ENCODE assay signal across 9 cellular contexts in genomic region chr16:30334473-30334985, GRCh38. TPM values are rescaled to one million over a fixed set of nuclear protein-coding genes. Genes with fewer than 3 reads are reported as not detected.
DNase-seq lines count a peak whose midpoint lies in the region; ATAC-seq lines count a peak whose summit lies in the region.
"Not testable (repeated sequence)": the region's sequence is repeated elsewhere in the genome, so short reads cannot be mapped to it uniquely, and the experiment has no call there.
"Had no signal": no experiment of that assay in that cellular context is flagged by ENCODE, and none has a peak within 500 bp of the region (broad histone marks: within the 10 kb centered on the region; RNA-seq: fewer than 3 reads in every experiment).

No MANE protein-coding gene starts in this region.

- CTCF ChIA-PET in activated CD8-positive, alpha-beta memory T cell treated with anti-CD3 and anti-CD28 coated beads, Interleukin-2, amount 10 ng/mL, durations not matched to agents 7 days and 5 days (lab: Charles Lee): interaction anchor here (1.0 to 1.8 kb wide), 2 partner anchors 10 to 75 kb away, joined by 4 to 6 read pairs; no protein-coding TSS in a partner anchor

- peak; percentile 82 for ATAC-seq in GM21367 (IDR thresholded peaks at IDR 0.05; ENCODE audit: unreplicated experiment)
- ATAC-seq in HG03565 (IDR thresholded peaks at IDR 0.05; ENCODE audit: unreplicated experiment): peak; percentile 74
- peak; percentile 93 for ATAC-seq in activated CD8-positive, alpha-beta memory T cell treated with anti-CD3 and anti-CD28 coated beads, Interleukin-2, amount 10 ng/mL, durations not matched to agents 7 days and 5 days

- WGBS in mesodermal cell (ENCODE audit: insufficient coverage in 2 of 2), 2 experiments: 0% methylated on average over 1 of the region's 33 CpGs; no CpG with 5 or more reads in 1 of the 2 experiments

- peak overlapping the region; percentile 45 for H3K27ac ChIP-seq in mesodermal cell (ENCODE audit: low read depth, low read length, severe bottlenecking)

- not testable (repeated sequence) for H3K4me1 ChIP-seq in NT2/D1 (ENCODE audit: insufficient read depth, insufficient read length); endocrine pancreas (ENCODE audit: control insufficient read depth, insufficient read depth, low read length); mesodermal cell (ENCODE audit: control insufficient read depth, insufficient read depth, low read length, poor library complexity, severe bottlenecking)

- H3K27ac Mint-ChIP-seq in activated CD8-positive, alpha-beta memory T cell treated with anti-CD3 and anti-CD28 coated beads, Interleukin-2, amount 10 ng/mL, durations not matched to agents 7 days and 5 days: peak overlapping the region; percentile 87

- not testable (repeated sequence) for H3K27me3 ChIP-seq in NT2/D1 (ENCODE audit: insufficient read depth, insufficient read length); endocrine pancreas (ENCODE audit: control insufficient read depth, insufficient read depth, low read length)

- H3K36me3 ChIP-seq in NT2/D1 (ENCODE audit: insufficient read depth, insufficient read length, low read length); endocrine pancreas (ENCODE audit: control insufficient read depth, insufficient read depth, low read length); mesodermal cell (ENCODE audit: control insufficient read depth, insufficient read depth, low read length): not testable (repeated sequence)

- H3K4me3 Mint-ChIP-seq in activated CD8-positive, alpha-beta memory T cell treated with anti-CD3 and anti-CD28 coated beads, Interleukin-2, amount 10 ng/mL, durations not matched to agents 7 days and 5 days: peak overlapping the region; percentile 89

- not testable (repeated sequence) for H3K27me3 Mint-ChIP-seq in activated CD8-positive, alpha-beta memory T cell treated with anti-CD3 and anti-CD28 coated beads, Interleukin-2, amount 10 ng/mL, durations not matched to agents 7 days and 5 days

- H3K9ac ChIP-seq in NT2/D1 (ENCODE audit: insufficient read length, low read depth); endocrine pancreas (ENCODE audit: control insufficient read depth, insufficient read depth, low read length): not testable (repeated sequence)

- not testable (repeated sequence) for H3K36me3 Mint-ChIP-seq in activated CD8-positive, alpha-beta memory T cell treated with anti-CD3 and anti-CD28 coated beads, Interleukin-2, amount 10 ng/mL, durations not matched to agents 7 days and 5 days

- H3K4me1 Mint-ChIP-seq in activated CD8-positive, alpha-beta memory T cell treated with anti-CD3 and anti-CD28 coated beads, Interleukin-2, amount 10 ng/mL, durations not matched to agents 7 days and 5 days: peaks cover 21% of the 10 kb centered on the region

- H3K4me3 ChIP-seq in NT2/D1 (ENCODE audit: insufficient read length, low read depth): peak overlapping the region; percentile 86
- H3K4me3 ChIP-seq in endocrine pancreas (ENCODE audit: control insufficient read depth, insufficient read depth, low read length): peak overlapping the region; percentile 26
- peak overlapping the region; percentile 52 for H3K4me3 ChIP-seq in mesodermal cell (ENCODE audit: extremely low read depth, insufficient read depth, low read length, poor library complexity, severe bottlenecking)

- not testable (repeated sequence) for H3K9me3 Mint-ChIP-seq in activated CD8-positive, alpha-beta memory T cell treated with anti-CD3 and anti-CD28 coated beads, Interleukin-2, amount 10 ng/mL, durations not matched to agents 7 days and 5 days (ENCODE audit: low read depth)

- not testable (repeated sequence) for H3K9me3 ChIP-seq in NT2/D1 (ENCODE audit: insufficient read depth, low read length); endocrine pancreas (ENCODE audit: control insufficient read depth, low read length); mesodermal cell (ENCODE audit: control insufficient read depth, low read length)

- DNase-seq in CMK (ENCODE audit: low read depth) (peak; percentile 62), NT2/D1 (ENCODE audit: low read depth, low spot score) (peak; percentile 56)
- peak; percentile 93 for DNase-seq in activated CD8-positive, alpha-beta memory T cell treated with anti-CD3 and anti-CD28 coated beads, Interleukin-2, amount 10 ng/mL, durations not matched to agents 7 days and 5 days
- peak; percentile 64 for DNase-seq in stimulated activated CD8-positive, alpha-beta memory T cell treated with anti-CD3 and anti-CD28 coated beads, Interleukin-12 subunit alpha, Interleukin-12 subunit beta, amount 100 ng/mL, for 1 hour (ENCODE audit: low read depth)

RNA-seq across cellular contexts. Expression of gene CD2BP2, which starts 20.6 kb away (rescaled TPM):
- 10 to 100 TPM; 70.0 to 94.9 TPM for total RNA-seq in activated CD8-positive, alpha-beta memory T cell treated with anti-CD3 and anti-CD28 coated beads, Interleukin-2, amount 10 ng/mL, durations not matched to agents 7 days and 5 days
- 30.5 TPM for polyA plus RNA-seq in mesodermal cell (2013, experiment 1 of 2)
- 32.0 TPM for polyA plus RNA-seq in mesodermal cell (2013, experiment 2 of 2)

RNA-seq across cellular contexts. Expression of gene TBC1D10B, which starts 35.8 kb away (rescaled TPM):
- total RNA-seq in activated CD8-positive, alpha-beta memory T cell treated with anti-CD3 and anti-CD28 coated beads, Interleukin-2, amount 10 ng/mL, durations not matched to agents 7 days and 5 days: 10 to 100 TPM; 84.1 to 87.3 TPM
- 29.0 TPM for polyA plus RNA-seq in mesodermal cell (2013, experiment 1 of 2)
- 24.5 TPM for polyA plus RNA-seq in mesodermal cell (2013, experiment 2 of 2)

RNA-seq across cellular contexts. Expression of gene MYL11, which starts 40.1 kb away (rescaled TPM):
- 1 to 10 TPM in 1 of 2 experiments, not detected in 1; 1.0 TPM for total RNA-seq in activated CD8-positive, alpha-beta memory T cell treated with anti-CD3 and anti-CD28 coated beads, Interleukin-2, amount 10 ng/mL, durations not matched to agents 7 days and 5 days
- 0.92 TPM for polyA plus RNA-seq in mesodermal cell (2013, experiment 1 of 2)
- 1.0 TPM for polyA plus RNA-seq in mesodermal cell (2013, experiment 2 of 2)
- total RNA-seq: pulmonary artery endothelial cell had no signal

RNA-seq across cellular contexts. Expression of gene SEPTIN1, which starts 47.8 kb away (rescaled TPM):
- total RNA-seq in activated CD8-positive, alpha-beta memory T cell treated with anti-CD3 and anti-CD28 coated beads, Interleukin-2, amount 10 ng/mL, durations not matched to agents 7 days and 5 days: 100 to 1,000 TPM; 259 to 278 TPM
- 1.6 TPM for polyA plus RNA-seq in mesodermal cell (2013, experiment 1 of 2)
- 2.2 TPM for polyA plus RNA-seq in mesodermal cell (2013, experiment 2 of 2)

Comparison
In these comparisons a context has a peak if more than half of its experiments do, and no peak if none do; other contexts are left out.
1. Peak in every context shown above with its lines: DNase-seq, ATAC-seq, H3K4me3 ChIP-seq and H3K27ac ChIP-seq.
2. H3K4me3 ChIP-seq: peak in every context shown above with its lines; median percentile 86 in NT2/D1; 52 in mesodermal cell; 26 in endocrine pancreas.